8 cellular contexts compared by ENCODE assay signal in genomic region chr6:43368517-43369160, GRCh38. TPM values are rescaled to one million over a fixed set of nuclear protein-coding genes. Genes with fewer than 3 reads are reported as not detected.
DNase-seq lines count a peak whose midpoint lies in the region; ATAC-seq and TF ChIP-seq lines count a peak whose summit lies in the region.

No MANE protein-coding gene starts in this region.

- 0% methylated on average over 5 of the region's 66 CpGs for WGBS in esophagus muscularis mucosa
- WGBS in upper lobe of left lung, 2 donors = 0 to 4% methylated on average over 16 to 18 of the region's 66 CpGs

- H3K9me3 Mint-ChIP-seq in IgD-negative memory B cell = no peaks in the 10 kb centered on the region

- H3K4me1 ChIP-seq in esophagus muscularis mucosa = peaks cover 18 to 37% (median 30%) of the 10 kb centered on the region in 4 donors
- peaks cover 6% of the 10 kb centered on the region in 2 donors for H3K4me1 ChIP-seq in mucosa of rectum (ENCODE audit: control insufficient read depth in 2 of 2, insufficient read depth in 2 of 2, low read length in 2 of 2)
- H3K4me1 ChIP-seq in upper lobe of left lung = peaks cover 15 to 31% (median 18%) of the 10 kb centered on the region in 4 donors

- H3K9ac ChIP-seq in mucosa of rectum (ENCODE audit: low read depth in 1 of 2, low read length in 2 of 2) = peak overlapping the region; percentile 71 to 77

- TF ChIP-seq EP300 in esophagus muscularis mucosa (IDR thresholded peaks at IDR 0.05) = no peak
- TF ChIP-seq EP300 in upper lobe of left lung (IDR thresholded peaks at IDR 0.05) = no peak

- H3K36me3 Mint-ChIP-seq in IgD-negative memory B cell = peaks cover 7% of the 10 kb centered on the region

- TF ChIP-seq POLR2A in esophagus muscularis mucosa (IDR thresholded peaks at IDR 0.05; ENCODE audit: low read depth) (no peak), upper lobe of left lung (IDR thresholded peaks at IDR 0.05) (no peak)

- H3K27ac Mint-ChIP-seq in IgD-negative memory B cell = peak overlapping the region in 2 of 3 donors; percentile 86 to 88

- peaks cover 22 to 26% (median 24%) of the 10 kb centered on the region in 3 donors for H3K4me1 Mint-ChIP-seq in IgD-negative memory B cell

- H3K27ac ChIP-seq in esophagus muscularis mucosa (replicated peaks in 1 of 4) = peak overlapping the region; percentile 84 to 91 (median 90)
- peak overlapping the region; percentile 41 to 79 for H3K27ac ChIP-seq in mucosa of rectum (ENCODE audit: low read depth in 2 of 2, low read length in 2 of 2)
- peak overlapping the region; percentile 73 to 94 (median 78) for H3K27ac ChIP-seq in upper lobe of left lung

- DNase-seq in Ammon's horn (ENCODE audit: low spot score) = peak; percentile 40
- peak; percentile 66 for DNase-seq in activated CD8-positive, alpha-beta memory T cell treated with anti-CD3 and anti-CD28 coated beads for 24 hours
- DNase-seq in esophagus muscularis mucosa (ENCODE audit: extremely low spot score) = no peak
- DNase-seq in upper lobe of left lung = peak in 1 of 2 donors; percentile 35

- no peaks in the 10 kb centered on the region for H3K9me3 ChIP-seq in esophagus muscularis mucosa
- H3K9me3 ChIP-seq in mucosa of rectum (ENCODE audit: control insufficient read depth in 2 of 2, low read length in 2 of 2) = no peaks in the 10 kb centered on the region
- H3K9me3 ChIP-seq in upper lobe of left lung = no peaks in the 10 kb centered on the region

- H3K4me3 ChIP-seq in esophagus muscularis mucosa (peak overlapping the region; percentile 78 to 96 (median 89)), mucosa of rectum (ENCODE audit: low read length in 2 of 2) (peak overlapping the region; percentile 64 to 80), upper lobe of left lung (peak overlapping the region; percentile 77 to 94 (median 80))

- ATAC-seq in GM18867 (IDR thresholded peaks at IDR 0.05; ENCODE audit: unreplicated experiment) (peak; percentile 1), upper lobe of left lung (ENCODE audit: low FRiP score in 2 of 2) (peak in 1 of 2 donors; percentile 9), GM19324 (IDR thresholded peaks at IDR 0.05; ENCODE audit: low FRiP score, unreplicated experiment) (no peak)

- H3K27me3 ChIP-seq in esophagus muscularis mucosa = peaks cover 0 to 4% (median 0%) of the 10 kb centered on the region in 4 donors
- H3K27me3 ChIP-seq in mucosa of rectum (ENCODE audit: control insufficient read depth in 2 of 2, insufficient read depth in 2 of 2, low read length in 2 of 2) = peaks cover 0 to 2% of the 10 kb centered on the region in 2 donors
- no peaks in the 10 kb centered on the region for H3K27me3 ChIP-seq in upper lobe of left lung

- intact Hi-C loops in esophagus muscularis mucosa (cut with DNase I) = loop anchor here (10.0 kb wide), 1 partner anchor 126 kb away; no protein-coding TSS in a partner anchor

- H3K4me3 Mint-ChIP-seq in IgD-negative memory B cell = peak overlapping the region; percentile 89 to 97 (median 93)

- no peak for TF ChIP-seq CTCF in esophagus muscularis mucosa (IDR thresholded peaks at IDR 0.05)
- no peak for TF ChIP-seq CTCF in upper lobe of left lung (IDR thresholded peaks at IDR 0.05)

- peaks cover 6 to 20% (median 17%) of the 10 kb centered on the region in 4 donors for H3K36me3 ChIP-seq in esophagus muscularis mucosa
- H3K36me3 ChIP-seq in mucosa of rectum (ENCODE audit: control insufficient read depth in 2 of 2, insufficient read depth in 2 of 2, low read length in 2 of 2) = peaks cover 10 to 11% of the 10 kb centered on the region in 2 donors
- H3K36me3 ChIP-seq in upper lobe of left lung = peaks cover 0 to 18% (median 12%) of the 10 kb centered on the region in 4 donors

- H3K27me3 Mint-ChIP-seq in IgD-negative memory B cell = no peaks in the 10 kb centered on the region

RNA-seq across cellular contexts. Expression of gene ZNF318, which starts 0.8 kb away (rescaled TPM):
- 10.7 TPM for polyA plus RNA-seq in IgD-negative memory B cell
- 10 to 100 TPM; 11.1 to 17.3 (median 14.6) TPM for total RNA-seq in esophagus muscularis mucosa
- 10 to 100 TPM; 10.3 to 19.9 (median 15.3) TPM for total RNA-seq in upper lobe of left lung

RNA-seq across cellular contexts. Expression of gene ABCC10, which starts 58.7 kb away (rescaled TPM):
- 13.4 TPM for polyA plus RNA-seq in IgD-negative memory B cell
- total RNA-seq in esophagus muscularis mucosa (10 to 100 TPM in 3 of 4 donors, 1 to 10 TPM in 1; 7.6 to 19.4 (median 12.5) TPM), upper lobe of left lung (10 to 100 TPM; 18.8 to 75.4 (median 34.2) TPM)
